ENCODE assay signal across 9 cellular contexts in genomic region chr18:69845588-69846506, GRCh38.
DNase-seq lines count a peak whose midpoint lies in the region; ATAC-seq and TF ChIP-seq lines count a peak whose summit lies in the region.
"Had no signal": no experiment of that assay in that cellular context is flagged by ENCODE, and none has a peak within 500 bp of the region (broad histone marks: within the 10 kb centered on the region; RNA-seq: fewer than 3 reads in every experiment).

No MANE protein-coding gene starts in this region.

- no peak overlapping the region for H3K27ac ChIP-seq in OCI-LY3 (ENCODE audit: low read length)

- H4K20me1 ChIP-seq in OCI-LY3 (ENCODE audit: insufficient read depth, low read length) = no peaks in the 10 kb centered on the region

- H3K79me2 ChIP-seq in OCI-LY3 (ENCODE audit: low read length) = no peaks in the 10 kb centered on the region

- H3K36me3 Mint-ChIP-seq in stimulated activated naive B cell treated with anti-CD40 and anti-IgM and Interleukin-4, amounts not matched to agents 10 μg/mL and 1 μg/mL and 100 μg/mL, for 72 hours = no peaks in the 10 kb centered on the region
- H3K36me3 Mint-ChIP-seq in stimulated activated memory B cell treated with anti-CD40 and anti-IgM and Interleukin-4, amounts not matched to agents 10 μg/mL and 1 μg/mL and 100 μg/mL, for 72 hours = no peaks in the 10 kb centered on the region

- H3K4me2 ChIP-seq in OCI-LY3 (ENCODE audit: low read length) = no peak overlapping the region

- TF ChIP-seq CTCF in LNCaP clone FGC (IDR thresholded peaks at IDR 0.05; ENCODE audit: control insufficient read depth, extremely low read depth, insufficient read depth) = peak; percentile 44
- peak; percentile 66 for TF ChIP-seq CTCF in OCI-LY3 (IDR thresholded peaks at IDR 0.05; ENCODE audit: low read depth, low read length)

- no peaks in the 10 kb centered on the region for H3K27me3 Mint-ChIP-seq in stimulated activated naive B cell treated with anti-CD40 and anti-IgM and Interleukin-4, amounts not matched to agents 10 μg/mL and 1 μg/mL and 100 μg/mL, for 72 hours
- H3K27me3 Mint-ChIP-seq in stimulated activated memory B cell treated with anti-CD40 and anti-IgM and Interleukin-4, amounts not matched to agents 10 μg/mL and 1 μg/mL and 100 μg/mL, for 72 hours = no peaks in the 10 kb centered on the region
- H3K27me3 Mint-ChIP-seq: activated CD4-positive, alpha-beta T cell treated with anti-CD3 and anti-CD28 coated beads, Interleukin-2, amount 10 ng/mL, durations not matched to agents 24 days and 14 days had no signal

- H3K27me3 ChIP-seq in OCI-LY3 (ENCODE audit: low read depth, low read length) = peaks cover 7% of the 10 kb centered on the region; the same call in 1 of the 2 replicates

- no peak overlapping the region for H3K27ac Mint-ChIP-seq in stimulated activated naive B cell treated with anti-CD40 and anti-IgM and Interleukin-4, amounts not matched to agents 10 μg/mL and 1 μg/mL and 100 μg/mL, for 72 hours
- no peak overlapping the region for H3K27ac Mint-ChIP-seq in stimulated activated memory B cell treated with anti-CD40 and anti-IgM and Interleukin-4, amounts not matched to agents 10 μg/mL and 1 μg/mL and 100 μg/mL, for 72 hours
- H3K27ac Mint-ChIP-seq: activated CD4-positive, alpha-beta T cell treated with anti-CD3 and anti-CD28 coated beads, Interleukin-2, amount 10 ng/mL, durations not matched to agents 24 days and 14 days had no signal

- H3K9me3 Mint-ChIP-seq in stimulated activated naive B cell treated with anti-CD40 and anti-IgM and Interleukin-4, amounts not matched to agents 10 μg/mL and 1 μg/mL and 100 μg/mL, for 72 hours = no peaks in the 10 kb centered on the region
- H3K9me3 Mint-ChIP-seq in stimulated activated memory B cell treated with anti-CD40 and anti-IgM and Interleukin-4, amounts not matched to agents 10 μg/mL and 1 μg/mL and 100 μg/mL, for 72 hours = no peaks in the 10 kb centered on the region
- H3K9me3 Mint-ChIP-seq: activated CD4-positive, alpha-beta T cell treated with anti-CD3 and anti-CD28 coated beads, Interleukin-2, amount 10 ng/mL, durations not matched to agents 24 days and 14 days had no signal

- ATAC-seq in stimulated activated naive B cell treated with anti-CD40 and anti-IgM and Interleukin-4, amounts not matched to agents 10 μg/mL and 1 μg/mL and 100 μg/mL, for 72 hours (replicated peaks) = no peak
- ATAC-seq in GM21576 (IDR thresholded peaks at IDR 0.05; ENCODE audit: unreplicated experiment) = no peak
- no peak for ATAC-seq in stimulated activated memory B cell treated with anti-CD40 and anti-IgM and Interleukin-4, amounts not matched to agents 10 μg/mL and 1 μg/mL and 100 μg/mL, for 72 hours

- DNase-seq in DMS153 (lab: John Stamatoyannopoulos, UW) = peak; percentile 74
- DNase-seq in LNCaP clone FGC (ENCODE audit: low read depth) = no peak
- DNase-seq in iPS-NIHi11 (ENCODE audit: low spot score) = peak; percentile 22
- DNase-seq in COLO668 (lab: John Stamatoyannopoulos, UW; ENCODE audit: unreplicated experiment) = no peak
- no peak for DNase-seq in stimulated activated naive B cell treated with anti-CD40 and anti-IgM and Interleukin-4, amounts not matched to agents 10 μg/mL and 1 μg/mL and 100 μg/mL, for 72 hours
- DNase-seq: activated CD4-positive, alpha-beta T cell treated with anti-CD3 and anti-CD28 coated beads, Interleukin-2, amount 10 ng/mL, durations not matched to agents 24 days and 14 days had no signal

- H3K4me3 Mint-ChIP-seq in stimulated activated naive B cell treated with anti-CD40 and anti-IgM and Interleukin-4, amounts not matched to agents 10 μg/mL and 1 μg/mL and 100 μg/mL, for 72 hours = no peak overlapping the region
- no peak overlapping the region for H3K4me3 Mint-ChIP-seq in stimulated activated memory B cell treated with anti-CD40 and anti-IgM and Interleukin-4, amounts not matched to agents 10 μg/mL and 1 μg/mL and 100 μg/mL, for 72 hours
- H3K4me3 Mint-ChIP-seq: activated CD4-positive, alpha-beta T cell treated with anti-CD3 and anti-CD28 coated beads, Interleukin-2, amount 10 ng/mL, durations not matched to agents 24 days and 14 days had no signal

- no peaks in the 10 kb centered on the region for H3K9me3 ChIP-seq in OCI-LY3 (ENCODE audit: insufficient read depth, low read length)

- H3K9ac ChIP-seq in OCI-LY3 (ENCODE audit: low read length) = no peak overlapping the region

- H3K4me1 Mint-ChIP-seq in stimulated activated naive B cell treated with anti-CD40 and anti-IgM and Interleukin-4, amounts not matched to agents 10 μg/mL and 1 μg/mL and 100 μg/mL, for 72 hours = no peaks in the 10 kb centered on the region
- no peaks in the 10 kb centered on the region for H3K4me1 Mint-ChIP-seq in stimulated activated memory B cell treated with anti-CD40 and anti-IgM and Interleukin-4, amounts not matched to agents 10 μg/mL and 1 μg/mL and 100 μg/mL, for 72 hours
- H3K4me1 Mint-ChIP-seq: activated CD4-positive, alpha-beta T cell treated with anti-CD3 and anti-CD28 coated beads, Interleukin-2, amount 10 ng/mL, durations not matched to agents 24 days and 14 days had no signal

- peaks cover 11% of the 10 kb centered on the region for H3K4me1 ChIP-seq in OCI-LY3 (ENCODE audit: low read length)

- no peak overlapping the region for H3K4me3 ChIP-seq in LNCaP clone FGC (ENCODE audit: low read depth, low read length)
- H3K4me3 ChIP-seq in OCI-LY3 (ENCODE audit: low read length) = no peak overlapping the region

- H3K36me3 ChIP-seq in OCI-LY3 (replicated peaks; ENCODE audit: low read depth, low read length) = no peaks in the 10 kb centered on the region

- no peak overlapping the region for H2AFZ ChIP-seq in OCI-LY3 (ENCODE audit: low read depth, low read length)

Comparison
In these comparisons a context has a peak if more than half of its experiments do, and no peak if none do; other contexts are left out.
1. DNase-seq: peak in DMS153 (single experiment) and iPS-NIHi11 (single experiment); none in LNCaP clone FGC (single experiment), COLO668 (single experiment) and stimulated activated naive B cell treated with anti-CD40 and anti-IgM and Interleukin-4, amounts not matched to agents 10 μg/mL and 1 μg/mL and 100 μg/mL, for 72 hours (single experiment).